1 cellular context compared by ENCODE assay signal in genomic region chr17:8125196-8125946, GRCh38.
A peak's percentile ranks its signal among the peaks of the same experiment; 100 is the strongest.
TF ChIP-seq lines count a peak whose summit lies in the region.

No MANE protein-coding gene starts in this region.

TF ChIP-seq in HepG2, 621 proteins besides CTCF, POLR2A, EP300 and RAD21 (continued from another document and continues in another):
- TF ChIP-seq ZNF414 (CRISPR knock-in tag; IDR thresholded peaks at IDR 0.05): no peak
- TF ChIP-seq KAT8 (CRISPR knock-in tag; IDR thresholded peaks at IDR 0.05): peak; percentile 38; the same call in 1 of the 2 replicates
- TF ChIP-seq, protein P1, sequence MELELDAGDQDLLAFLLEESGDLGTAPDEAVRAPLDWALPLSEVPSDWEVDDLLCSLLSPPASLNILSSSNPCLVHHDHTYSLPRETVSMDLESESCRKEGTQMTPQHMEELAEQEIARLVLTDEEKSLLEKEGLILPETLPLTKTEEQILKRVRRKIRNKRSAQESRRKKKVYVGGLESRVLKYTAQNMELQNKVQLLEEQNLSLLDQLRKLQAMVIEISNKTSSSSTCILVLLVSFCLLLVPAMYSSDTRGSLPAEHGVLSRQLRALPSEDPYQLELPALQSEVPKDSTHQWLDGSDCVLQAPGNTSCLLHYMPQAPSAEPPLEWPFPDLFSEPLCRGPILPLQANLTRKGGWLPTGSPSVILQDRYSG (CRISPR knock-in tag; IDR thresholded peaks at IDR 0.05): no peak
- TF ChIP-seq, protein P2, sequence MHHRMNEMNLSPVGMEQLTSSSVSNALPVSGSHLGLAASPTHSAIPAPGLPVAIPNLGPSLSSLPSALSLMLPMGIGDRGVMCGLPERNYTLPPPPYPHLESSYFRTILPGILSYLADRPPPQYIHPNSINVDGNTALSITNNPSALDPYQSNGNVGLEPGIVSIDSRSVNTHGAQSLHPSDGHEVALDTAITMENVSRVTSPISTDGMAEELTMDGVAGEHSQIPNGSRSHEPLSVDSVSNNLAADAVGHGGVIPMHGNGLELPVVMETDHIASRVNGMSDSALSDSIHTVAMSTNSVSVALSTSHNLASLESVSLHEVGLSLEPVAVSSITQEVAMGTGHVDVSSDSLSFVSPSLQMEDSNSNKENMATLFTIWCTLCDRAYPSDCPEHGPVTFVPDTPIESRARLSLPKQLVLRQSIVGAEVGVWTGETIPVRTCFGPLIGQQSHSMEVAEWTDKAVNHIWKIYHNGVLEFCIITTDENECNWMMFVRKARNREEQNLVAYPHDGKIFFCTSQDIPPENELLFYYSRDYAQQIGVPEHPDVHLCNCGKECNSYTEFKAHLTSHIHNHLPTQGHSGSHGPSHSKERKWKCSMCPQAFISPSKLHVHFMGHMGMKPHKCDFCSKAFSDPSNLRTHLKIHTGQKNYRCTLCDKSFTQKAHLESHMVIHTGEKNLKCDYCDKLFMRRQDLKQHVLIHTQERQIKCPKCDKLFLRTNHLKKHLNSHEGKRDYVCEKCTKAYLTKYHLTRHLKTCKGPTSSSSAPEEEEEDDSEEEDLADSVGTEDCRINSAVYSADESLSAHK (CRISPR knock-in tag; IDR thresholded peaks at IDR 0.05; ENCODE audit: borderline replicate concordance): no peak
- no peak for TF ChIP-seq HNF4G (IDR thresholded peaks at IDR 0.05; ENCODE audit: borderline replicate concordance, low read depth, low read length)
- TF ChIP-seq HNF4G (CRISPR knock-in tag; IDR thresholded peaks at IDR 0.05; ENCODE audit: borderline replicate concordance, low read depth): no peak
- no peak for TF ChIP-seq TOPORS (CRISPR knock-in tag; IDR thresholded peaks at IDR 0.05)
- TF ChIP-seq ZNF383 (CRISPR knock-in tag; IDR thresholded peaks at IDR 0.05; ENCODE audit: borderline replicate concordance): no peak
- no peak for TF ChIP-seq ZNF232 (CRISPR knock-in tag; IDR thresholded peaks at IDR 0.05; ENCODE audit: borderline replicate concordance)
- 0 out of 2 replicates have a peak, but pooled peaks have one; percentile 47 for TF ChIP-seq ZNF772 (CRISPR knock-in tag; IDR thresholded peaks at IDR 0.05)
- TF ChIP-seq RNF2 (conservative IDR thresholded peaks at IDR 0.05; ENCODE audit: low read depth): no peak
- no peak for TF ChIP-seq SNAI1 (CRISPR knock-in tag; IDR thresholded peaks at IDR 0.05; ENCODE audit: borderline replicate concordance)
- TF ChIP-seq, protein P3, sequence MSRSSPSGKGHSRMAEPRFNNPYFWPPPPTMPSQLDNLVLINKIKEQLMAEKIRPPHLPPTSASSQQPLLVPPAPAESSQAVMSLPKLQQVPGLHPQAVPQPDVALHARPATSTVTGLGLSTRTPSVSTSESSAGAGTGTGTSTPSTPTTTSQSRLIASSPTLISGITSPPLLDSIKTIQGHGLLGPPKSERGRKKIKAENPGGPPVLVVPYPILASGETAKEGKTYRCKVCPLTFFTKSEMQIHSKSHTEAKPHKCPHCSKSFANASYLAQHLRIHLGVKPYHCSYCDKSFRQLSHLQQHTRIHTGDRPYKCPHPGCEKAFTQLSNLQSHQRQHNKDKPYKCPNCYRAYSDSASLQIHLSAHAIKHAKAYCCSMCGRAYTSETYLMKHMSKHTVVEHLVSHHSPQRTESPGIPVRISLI (CRISPR knock-in tag; IDR thresholded peaks at IDR 0.05; ENCODE audit: borderline replicate concordance): no peak
- TF ChIP-seq, protein P4, sequence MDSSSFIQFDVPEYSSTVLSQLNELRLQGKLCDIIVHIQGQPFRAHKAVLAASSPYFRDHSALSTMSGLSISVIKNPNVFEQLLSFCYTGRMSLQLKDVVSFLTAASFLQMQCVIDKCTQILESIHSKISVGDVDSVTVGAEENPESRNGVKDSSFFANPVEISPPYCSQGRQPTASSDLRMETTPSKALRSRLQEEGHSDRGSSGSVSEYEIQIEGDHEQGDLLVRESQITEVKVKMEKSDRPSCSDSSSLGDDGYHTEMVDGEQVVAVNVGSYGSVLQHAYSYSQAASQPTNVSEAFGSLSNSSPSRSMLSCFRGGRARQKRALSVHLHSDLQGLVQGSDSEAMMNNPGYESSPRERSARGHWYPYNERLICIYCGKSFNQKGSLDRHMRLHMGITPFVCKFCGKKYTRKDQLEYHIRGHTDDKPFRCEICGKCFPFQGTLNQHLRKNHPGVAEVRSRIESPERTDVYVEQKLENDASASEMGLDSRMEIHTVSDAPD (CRISPR knock-in tag; IDR thresholded peaks at IDR 0.05): no peak
- TF ChIP-seq ZNF615 (CRISPR knock-in tag; IDR thresholded peaks at IDR 0.05; ENCODE audit: borderline replicate concordance): no peak
- TF ChIP-seq HIVEP1 (CRISPR knock-in tag; IDR thresholded peaks at IDR 0.05): peak; percentile 26; the same call in 1 of the 2 replicates
- no peak for TF ChIP-seq ZNF136 (CRISPR knock-in tag; IDR thresholded peaks at IDR 0.05; ENCODE audit: low read depth)
- no peak for TF ChIP-seq CCDC6 (CRISPR knock-in tag; IDR thresholded peaks at IDR 0.05)
- TF ChIP-seq ZNF121 (CRISPR knock-in tag; IDR thresholded peaks at IDR 0.05): no peak
- TF ChIP-seq XRCC5 (optimal IDR thresholded peaks at IDR 0.05; ENCODE audit: low read length): no peak
- peak; percentile 8; the same call in 1 of the 2 replicates for TF ChIP-seq HDAC1 (CRISPR knock-in tag; IDR thresholded peaks at IDR 0.05)
- TF ChIP-seq ZNF878 (CRISPR knock-in tag; IDR thresholded peaks at IDR 0.05): no peak
- TF ChIP-seq NCOA5 (CRISPR knock-in tag; IDR thresholded peaks at IDR 0.05): no peak
- no peak for TF ChIP-seq SIN3B (IDR thresholded peaks at IDR 0.05; ENCODE audit: low read length)
- no peak for TF ChIP-seq RBM39 (IDR thresholded peaks at IDR 0.05; ENCODE audit: low read depth, low read length, poor library complexity, severe bottlenecking)
- no peak for TF ChIP-seq ZNF3 (CRISPR knock-in tag; IDR thresholded peaks at IDR 0.05)
- no peak for TF ChIP-seq NFIB (CRISPR knock-in tag; IDR thresholded peaks at IDR 0.05; ENCODE audit: borderline replicate concordance)
- no peak for TF ChIP-seq HDAC6 (IDR thresholded peaks at IDR 0.05; ENCODE audit: low read depth, low read length)
- TF ChIP-seq, protein P5, sequence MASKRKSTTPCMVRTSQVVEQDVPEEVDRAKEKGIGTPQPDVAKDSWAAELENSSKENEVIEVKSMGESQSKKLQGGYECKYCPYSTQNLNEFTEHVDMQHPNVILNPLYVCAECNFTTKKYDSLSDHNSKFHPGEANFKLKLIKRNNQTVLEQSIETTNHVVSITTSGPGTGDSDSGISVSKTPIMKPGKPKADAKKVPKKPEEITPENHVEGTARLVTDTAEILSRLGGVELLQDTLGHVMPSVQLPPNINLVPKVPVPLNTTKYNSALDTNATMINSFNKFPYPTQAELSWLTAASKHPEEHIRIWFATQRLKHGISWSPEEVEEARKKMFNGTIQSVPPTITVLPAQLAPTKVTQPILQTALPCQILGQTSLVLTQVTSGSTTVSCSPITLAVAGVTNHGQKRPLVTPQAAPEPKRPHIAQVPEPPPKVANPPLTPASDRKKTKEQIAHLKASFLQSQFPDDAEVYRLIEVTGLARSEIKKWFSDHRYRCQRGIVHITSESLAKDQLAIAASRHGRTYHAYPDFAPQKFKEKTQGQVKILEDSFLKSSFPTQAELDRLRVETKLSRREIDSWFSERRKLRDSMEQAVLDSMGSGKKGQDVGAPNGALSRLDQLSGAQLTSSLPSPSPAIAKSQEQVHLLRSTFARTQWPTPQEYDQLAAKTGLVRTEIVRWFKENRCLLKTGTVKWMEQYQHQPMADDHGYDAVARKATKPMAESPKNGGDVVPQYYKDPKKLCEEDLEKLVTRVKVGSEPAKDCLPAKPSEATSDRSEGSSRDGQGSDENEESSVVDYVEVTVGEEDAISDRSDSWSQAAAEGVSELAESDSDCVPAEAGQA (IDR thresholded peaks at IDR 0.05; ENCODE audit: low read depth): no peak
- TF ChIP-seq, protein P5 (CRISPR knock-in tag; IDR thresholded peaks at IDR 0.05; ENCODE audit: borderline replicate concordance): no peak
- TF ChIP-seq SP1 (IDR thresholded peaks at IDR 0.05): no peak
- TF ChIP-seq SP1 (CRISPR knock-in tag; IDR thresholded peaks at IDR 0.05): no peak
- TF ChIP-seq ZNF563 (CRISPR knock-in tag; IDR thresholded peaks at IDR 0.05): no peak
- no peak for TF ChIP-seq ZNF326 (CRISPR knock-in tag; IDR thresholded peaks at IDR 0.05; ENCODE audit: borderline replicate concordance)
- no peak for TF ChIP-seq IRF9 (CRISPR knock-in tag; IDR thresholded peaks at IDR 0.05; ENCODE audit: borderline replicate concordance)
- TF ChIP-seq, protein P6, sequence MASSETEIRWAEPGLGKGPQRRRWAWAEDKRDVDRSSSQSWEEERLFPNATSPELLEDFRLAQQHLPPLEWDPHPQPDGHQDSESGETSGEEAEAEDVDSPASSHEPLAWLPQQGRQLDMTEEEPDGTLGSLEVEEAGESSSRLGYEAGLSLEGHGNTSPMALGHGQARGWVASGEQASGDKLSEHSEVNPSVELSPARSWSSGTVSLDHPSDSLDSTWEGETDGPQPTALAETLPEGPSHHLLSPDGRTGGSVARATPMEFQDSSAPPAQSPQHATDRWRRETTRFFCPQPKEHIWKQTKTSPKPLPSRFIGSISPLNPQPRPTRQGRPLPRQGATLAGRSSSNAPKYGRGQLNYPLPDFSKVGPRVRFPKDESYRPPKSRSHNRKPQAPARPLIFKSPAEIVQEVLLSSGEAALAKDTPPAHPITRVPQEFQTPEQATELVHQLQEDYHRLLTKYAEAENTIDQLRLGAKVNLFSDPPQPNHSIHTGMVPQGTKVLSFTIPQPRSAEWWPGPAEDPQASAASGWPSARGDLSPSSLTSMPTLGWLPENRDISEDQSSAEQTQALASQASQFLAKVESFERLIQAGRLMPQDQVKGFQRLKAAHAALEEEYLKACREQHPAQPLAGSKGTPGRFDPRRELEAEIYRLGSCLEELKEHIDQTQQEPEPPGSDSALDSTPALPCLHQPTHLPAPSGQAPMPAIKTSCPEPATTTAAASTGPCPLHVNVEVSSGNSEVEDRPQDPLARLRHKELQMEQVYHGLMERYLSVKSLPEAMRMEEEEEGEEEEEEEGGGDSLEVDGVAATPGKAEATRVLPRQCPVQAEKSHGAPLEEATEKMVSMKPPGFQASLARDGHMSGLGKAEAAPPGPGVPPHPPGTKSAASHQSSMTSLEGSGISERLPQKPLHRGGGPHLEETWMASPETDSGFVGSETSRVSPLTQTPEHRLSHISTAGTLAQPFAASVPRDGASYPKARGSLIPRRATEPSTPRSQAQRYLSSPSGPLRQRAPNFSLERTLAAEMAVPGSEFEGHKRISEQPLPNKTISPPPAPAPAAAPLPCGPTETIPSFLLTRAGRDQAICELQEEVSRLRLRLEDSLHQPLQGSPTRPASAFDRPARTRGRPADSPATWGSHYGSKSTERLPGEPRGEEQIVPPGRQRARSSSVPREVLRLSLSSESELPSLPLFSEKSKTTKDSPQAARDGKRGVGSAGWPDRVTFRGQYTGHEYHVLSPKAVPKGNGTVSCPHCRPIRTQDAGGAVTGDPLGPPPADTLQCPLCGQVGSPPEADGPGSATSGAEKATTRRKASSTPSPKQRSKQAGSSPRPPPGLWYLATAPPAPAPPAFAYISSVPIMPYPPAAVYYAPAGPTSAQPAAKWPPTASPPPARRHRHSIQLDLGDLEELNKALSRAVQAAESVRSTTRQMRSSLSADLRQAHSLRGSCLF (CRISPR knock-in tag; IDR thresholded peaks at IDR 0.05; ENCODE audit: borderline replicate concordance): no peak
